Comparison of ENCODE assay signal across 13 cellular contexts in genomic region chr21:45535341-45536081, GRCh38. TPM values are rescaled to one million over a fixed set of nuclear protein-coding genes. Genes with fewer than 3 reads are reported as not detected.
DNase-seq lines count a peak whose midpoint lies in the region; ATAC-seq and TF ChIP-seq lines count a peak whose summit lies in the region.
"Had no signal": no experiment of that assay in that cellular context is flagged by ENCODE, and none has a peak within 500 bp of the region (broad histone marks: within the 10 kb centered on the region; RNA-seq: fewer than 3 reads in every experiment).

No MANE protein-coding gene starts in this region.

- no peak for TF ChIP-seq CTCF in right atrium auricular region (IDR thresholded peaks at IDR 0.05)
- no peak for TF ChIP-seq CTCF in upper lobe of right lung (IDR thresholded peaks at IDR 0.05)

- no peak overlapping the region for H3K4me3 Mint-ChIP-seq in memory B cell
- H3K4me3 Mint-ChIP-seq in effector memory CD8-positive, alpha-beta T cell: no peak overlapping the region
- H3K4me3 Mint-ChIP-seq: T-helper 2 cell treated with Interferon-gamma antibody and Interleukin-4, amounts not matched to agents 5 μg/mL and 100 μg/mL, for 36 hours had no signal

- H3K36me3 Mint-ChIP-seq in memory B cell: no peaks in the 10 kb centered on the region
- H3K36me3 Mint-ChIP-seq in effector memory CD8-positive, alpha-beta T cell (ENCODE audit: insufficient read depth): no peaks in the 10 kb centered on the region

- H3K27ac ChIP-seq in right atrium auricular region (peak overlapping the region in 1 of 2 donors; percentile 11), caudate nucleus (ENCODE audit: low read depth, low read length) (peak overlapping the region; percentile 88), upper lobe of right lung (no peak overlapping the region)
- H3K27ac ChIP-seq: colonic mucosa had no signal

- no peaks in the 10 kb centered on the region for H3K9me3 Mint-ChIP-seq in memory B cell
- H3K9me3 Mint-ChIP-seq in effector memory CD8-positive, alpha-beta T cell: no peaks in the 10 kb centered on the region
- H3K9me3 Mint-ChIP-seq: T-helper 2 cell treated with Interferon-gamma antibody and Interleukin-4, amounts not matched to agents 5 μg/mL and 100 μg/mL, for 36 hours had no signal

- H3K9me3 ChIP-seq in right atrium auricular region (no peaks in the 10 kb centered on the region), upper lobe of right lung (no peaks in the 10 kb centered on the region)
- H3K9me3 ChIP-seq: colonic mucosa had no signal

- intact Hi-C loops in Right ventricle myocardium inferior (cut with DNase I): no loop called here
- intact Hi-C loops in upper lobe of right lung (cut with DNase I): no loop called here

- H3K36me3 ChIP-seq in right atrium auricular region (no peaks in the 10 kb centered on the region), upper lobe of right lung (no peaks in the 10 kb centered on the region)
- H3K36me3 ChIP-seq: colonic mucosa had no signal

- H3K27me3 ChIP-seq in right atrium auricular region (no peaks in the 10 kb centered on the region), upper lobe of right lung (no peaks in the 10 kb centered on the region)
- H3K27me3 ChIP-seq: colonic mucosa had no signal

- H3K4me3 ChIP-seq in right atrium auricular region: no peak overlapping the region
- H3K4me3 ChIP-seq in upper lobe of right lung: no peak overlapping the region
- H3K4me3 ChIP-seq: colonic mucosa had no signal

- H3K4me1 ChIP-seq in right atrium auricular region: peaks cover 0 to 20% of the 10 kb centered on the region in 2 donors
- peaks cover 11% of the 10 kb centered on the region for H3K4me1 ChIP-seq in upper lobe of right lung

- H3K4me1 Mint-ChIP-seq in memory B cell: peaks cover 17% of the 10 kb centered on the region
- H3K4me1 Mint-ChIP-seq in effector memory CD8-positive, alpha-beta T cell (ENCODE audit: low read depth in 2 of 2): peaks cover 10 to 12% of the 10 kb centered on the region in 2 donors

- DNase-seq in Right ventricle myocardium inferior (ENCODE audit: missing footprints) (peak; percentile 77), right atrium auricular region (ENCODE audit: low spot score) (no peak), caudate nucleus (lab: John Stamatoyannopoulos, UW) (peak in 6 of 61 donors; percentile 13 to 54 (median 26)), memory B cell (ENCODE audit: low spot score in 2 of 2) (no peak), upper lobe of right lung (peak; percentile 75)
- no peak for DNase-seq in effector memory CD8-positive, alpha-beta T cell
- DNase-seq: activated T-cell treated with anti-CD3 and anti-CD28 coated beads, Interleukin-2, amount 50 U/mL, for 48 hours; NCI-H1105; stimulated activated CD4-positive, alpha-beta T cell treated with anti-CD3 and anti-CD28 coated beads, Interleukin-2, amount 100 ng/mL, for 24 hours had no signal

- H3K27ac Mint-ChIP-seq in memory B cell: peak overlapping the region; percentile 62
- peak overlapping the region in 1 of 2 donors; percentile 19 for H3K27ac Mint-ChIP-seq in effector memory CD8-positive, alpha-beta T cell
- H3K27ac Mint-ChIP-seq: T-helper 2 cell treated with Interferon-gamma antibody and Interleukin-4, amounts not matched to agents 5 μg/mL and 100 μg/mL, for 36 hours had no signal

- H3K27me3 Mint-ChIP-seq in memory B cell: no peaks in the 10 kb centered on the region
- no peaks in the 10 kb centered on the region for H3K27me3 Mint-ChIP-seq in effector memory CD8-positive, alpha-beta T cell

- no peak for ATAC-seq in Right ventricle myocardium inferior
- no peak for ATAC-seq in memory B cell (ENCODE audit: low read depth)
- ATAC-seq in upper lobe of right lung: peak; percentile 57
- no peak for ATAC-seq in HG03175 (IDR thresholded peaks at IDR 0.05; ENCODE audit: unreplicated experiment)
- ATAC-seq in effector memory CD8-positive, alpha-beta T cell (replicated peaks): no peak
- no peak for ATAC-seq in HG02759 (IDR thresholded peaks at IDR 0.05; ENCODE audit: unreplicated experiment)

RNA-seq across cellular contexts. Expression of gene SLC19A1, which starts 6.7 kb away (rescaled TPM):
- total RNA-seq in Right ventricle myocardium inferior (8.2 TPM), right atrium auricular region (1 to 10 TPM; 2.2 to 5.3 TPM), upper lobe of right lung (39.3 TPM)

Comparison
In these comparisons a context has a peak if more than half of its experiments do, and no peak if none do; other contexts are left out.
1. DNase-seq: peak in Right ventricle myocardium inferior (single experiment) and upper lobe of right lung (single experiment); none in right atrium auricular region (single experiment), memory B cell (0 of 2) and effector memory CD8-positive, alpha-beta T cell (0 of 3).